ENCODE assay signal across 21 cellular contexts in genomic region chr2:23283653-23284052, GRCh38.
DNase-seq lines count a peak whose midpoint lies in the region; ATAC-seq, FAIRE-seq and TF ChIP-seq lines count a peak whose summit lies in the region.
"Had no signal": no experiment of that assay in that cellular context is flagged by ENCODE, and none has a peak within 500 bp of the region (broad histone marks: within the 10 kb centered on the region; RNA-seq: fewer than 3 reads in every experiment).

No MANE protein-coding gene starts in this region.

- no peak overlapping the region for H3K4me3 Mint-ChIP-seq in type B pancreatic cell
- H3K4me3 Mint-ChIP-seq: activated CD4-positive, alpha-beta T cell treated with anti-CD3 and anti-CD28 coated beads, Interleukin-2, amount 10 ng/mL, durations not matched to agents 7 days and 5 days; effector memory CD8-positive, alpha-beta T cell had no signal

- no peaks in the 10 kb centered on the region for H3K36me3 ChIP-seq in SJCRH30
- H3K36me3 ChIP-seq: neutrophil had no signal

- no peak for ATAC-seq in GM21360 (IDR thresholded peaks at IDR 0.05; ENCODE audit: unreplicated experiment)
- ATAC-seq: effector memory CD8-positive, alpha-beta T cell had no signal

- no peaks in the 10 kb centered on the region for H3K27me3 ChIP-seq in SJCRH30
- H3K27me3 ChIP-seq: neutrophil had no signal

- H3K27ac Mint-ChIP-seq in type B pancreatic cell = peak overlapping the region; percentile 24
- H3K27ac Mint-ChIP-seq: activated CD4-positive, alpha-beta T cell treated with anti-CD3 and anti-CD28 coated beads, Interleukin-2, amount 10 ng/mL, durations not matched to agents 7 days and 5 days; effector memory CD8-positive, alpha-beta T cell had no signal

- no peaks in the 10 kb centered on the region for H3K9me3 ChIP-seq in SJCRH30 (replicated peaks)
- H3K9me3 ChIP-seq: neutrophil had no signal

- no peak overlapping the region for H3K27ac ChIP-seq in SJCRH30
- H3K27ac ChIP-seq: 22Rv1, HL-60, neutrophil had no signal

- H3K27me3 Mint-ChIP-seq in type B pancreatic cell = no peaks in the 10 kb centered on the region

- peaks cover 3% of the 10 kb centered on the region for H3K36me3 Mint-ChIP-seq in type B pancreatic cell
- H3K36me3 Mint-ChIP-seq: CD14-positive monocyte had no signal

- TF ChIP-seq CTCF in fibroblast of mammary gland (conservative IDR thresholded peaks at IDR 0.05; ENCODE audit: control insufficient read depth, insufficient read depth, low read depth, low read length) = no peak
- TF ChIP-seq CTCF in type B pancreatic cell (conservative IDR thresholded peaks at IDR 0.05) = no peak
- TF ChIP-seq CTCF in D721Med (IDR thresholded peaks at IDR 0.05; ENCODE audit: insufficient read depth, missing control alignments) = no peak

- H3K9me3 Mint-ChIP-seq in type B pancreatic cell = peaks cover 11% of the 10 kb centered on the region
- H3K9me3 Mint-ChIP-seq: activated CD4-positive, alpha-beta T cell treated with anti-CD3 and anti-CD28 coated beads, Interleukin-2, amount 10 ng/mL, durations not matched to agents 7 days and 5 days had no signal

- peaks cover 16% of the 10 kb centered on the region for H3K4me1 ChIP-seq in SJCRH30

- no peak overlapping the region for H3K4me3 ChIP-seq in fibroblast of mammary gland (ENCODE audit: control insufficient read depth, low read depth, low read length)
- H3K4me3 ChIP-seq in SJCRH30 = no peak overlapping the region

- FAIRE-seq in D721Med (lab: Jason Lieb, UNC) = no peak
- FAIRE-seq: TTC549 had no signal

- DNase-seq in DMS53 (lab: John Stamatoyannopoulos, UW) (peak; percentile 53), DMS53 treated with DMSO at 0.1 percent for 48 hours (lab: John Stamatoyannopoulos, UW; ENCODE audit: unreplicated experiment) (no peak), RPMI7951 (ENCODE audit: low read depth) (peak; percentile 30), fibroblast of mammary gland (ENCODE audit: low read depth) (peak; percentile 39), type B pancreatic cell (ENCODE audit: extremely low spot score, unreplicated experiment) (no peak), D721Med (ENCODE audit: insufficient read length, low spot score) (no peak), SJCRH30 (no peak)
- DNase-seq: activated CD4-positive, alpha-beta T cell treated with anti-CD3 and anti-CD28 coated beads, Interleukin-2, amount 10 ng/mL, durations not matched to agents 7 days and 5 days; activated gamma-delta T cell; amniotic stem cell; DMS79 treated with DMSO at 0.1 percent for 48 hours; effector memory CD8-positive, alpha-beta T cell; hypothalamus; NCI-H2171; stimulated activated CD4-positive, alpha-beta T cell treated with anti-CD3 and anti-CD28 coated beads, Interleukin-12 subunit alpha, Interleukin-12 subunit beta, amount 100 ng/mL, for 4 hours had no signal

- H3K4me1 Mint-ChIP-seq in type B pancreatic cell (ENCODE audit: unreplicated experiment) = peaks cover 42% of the 10 kb centered on the region
- H3K4me1 Mint-ChIP-seq: activated CD4-positive, alpha-beta T cell treated with anti-CD3 and anti-CD28 coated beads, Interleukin-2, amount 10 ng/mL, durations not matched to agents 7 days and 5 days; CD14-positive monocyte had no signal

Comparison
In these comparisons a context has a peak if more than half of its experiments do, and no peak if none do; other contexts are left out.
1. DNase-seq: peak in DMS53 (single experiment), RPMI7951 (single experiment) and fibroblast of mammary gland (single experiment); none in DMS53 treated with DMSO at 0.1 percent for 48 hours (single experiment), type B pancreatic cell (single experiment), D721Med (single experiment) and SJCRH30 (0 of 2).